In genomic region chr3:186060222-186060621, GRCh38 we compare ENCODE assay signal across 7 cellular contexts. TPM values are rescaled to one million over a fixed set of nuclear protein-coding genes. Genes with fewer than 3 reads are reported as not detected.
DNase-seq lines count a peak whose midpoint lies in the region; ATAC-seq and TF ChIP-seq lines count a peak whose summit lies in the region.

No MANE protein-coding gene starts in this region.

- peaks cover 11 to 13% of the 10 kb centered on the region in 2 donors for H3K4me1 Mint-ChIP-seq in effector memory CD8-positive, alpha-beta T cell (ENCODE audit: low read depth in 2 of 2)
- H3K4me1 Mint-ChIP-seq in endothelial cell (ENCODE audit: unreplicated experiment): peaks cover 2% of the 10 kb centered on the region

- peak in 1 of 3 experiments; percentile 2 for DNase-seq in effector memory CD8-positive, alpha-beta T cell
- DNase-seq in endothelial cell (ENCODE audit: low spot score) (no peak), NCI-H1417 treated with DMSO at 0.1 percent for 48 hours (lab: John Stamatoyannopoulos, UW) (no peak), HPDE6-E6E7 (ENCODE audit: extremely low spot score) (no peak)

- peaks cover 52 to 84% of the 10 kb centered on the region in 2 donors for H3K27me3 Mint-ChIP-seq in effector memory CD8-positive, alpha-beta T cell
- H3K27me3 Mint-ChIP-seq in endothelial cell (ENCODE audit: unreplicated experiment): peaks cover 2% of the 10 kb centered on the region

- peak overlapping the region in 1 of 2 donors; percentile 10 for H3K4me3 Mint-ChIP-seq in effector memory CD8-positive, alpha-beta T cell
- H3K4me3 Mint-ChIP-seq in endothelial cell (ENCODE audit: unreplicated experiment): no peak overlapping the region

- H3K36me3 Mint-ChIP-seq in effector memory CD8-positive, alpha-beta T cell (ENCODE audit: insufficient read depth): no peaks in the 10 kb centered on the region
- H3K36me3 Mint-ChIP-seq in endothelial cell (ENCODE audit: low read depth, unreplicated experiment): peaks cover 28% of the 10 kb centered on the region

- no peaks in the 10 kb centered on the region for H3K9me3 Mint-ChIP-seq in effector memory CD8-positive, alpha-beta T cell
- H3K9me3 Mint-ChIP-seq in endothelial cell (ENCODE audit: unreplicated experiment): no peaks in the 10 kb centered on the region

- no peak overlapping the region for H3K27ac Mint-ChIP-seq in effector memory CD8-positive, alpha-beta T cell
- H3K27ac Mint-ChIP-seq in endothelial cell (ENCODE audit: unreplicated experiment): no peak overlapping the region

- ATAC-seq in GM18858 (IDR thresholded peaks at IDR 0.05; ENCODE audit: unreplicated experiment): peak; percentile 80
- peak; percentile 83 for ATAC-seq in GM21381 (IDR thresholded peaks at IDR 0.05; ENCODE audit: unreplicated experiment)
- peak; percentile 92 for ATAC-seq in HG03354 (IDR thresholded peaks at IDR 0.05; ENCODE audit: poor library complexity, severe bottlenecking, unreplicated experiment)
- ATAC-seq in effector memory CD8-positive, alpha-beta T cell (replicated peaks): peak; percentile 76

- TF ChIP-seq CTCF in endothelial cell (IDR thresholded peaks at IDR 0.05; ENCODE audit: unreplicated experiment): no peak

RNA-seq across cellular contexts. Expression of gene ETV5, which starts 48.7 kb away (rescaled TPM):
- total RNA-seq in endothelial cell (ENCODE audit: unreplicated experiment): 40.6 TPM
